ENCODE assay signal across 17 cellular contexts in the genomic region with DNA sequence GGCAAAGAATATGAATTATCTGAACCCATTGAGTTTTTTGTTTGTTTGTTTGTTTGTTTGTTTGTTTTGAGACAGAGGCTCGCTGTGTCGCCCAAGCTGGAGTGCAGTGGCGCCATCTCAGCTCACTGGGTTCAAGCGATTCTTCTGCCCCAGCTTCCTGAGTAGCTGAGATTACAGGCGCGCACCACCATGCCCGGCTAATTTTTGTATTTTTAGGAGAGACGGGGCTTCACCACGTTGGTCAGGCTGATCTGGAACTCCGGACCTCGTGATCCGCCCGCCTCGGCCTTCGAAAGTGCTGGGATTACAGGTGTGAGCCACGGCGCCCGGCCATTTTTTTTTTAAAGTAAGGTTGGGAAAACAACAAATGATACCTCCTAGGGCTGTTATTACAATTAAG. TPM values are rescaled to one million over a fixed set of nuclear protein-coding genes. Genes with fewer than 3 reads are reported as not detected.
DNase-seq lines count a peak whose midpoint lies in the region; ATAC-seq, FAIRE-seq and TF ChIP-seq lines count a peak whose summit lies in the region.
"Had no signal": no experiment of that assay in that cellular context is flagged by ENCODE, and none has a peak within 500 bp of the region (broad histone marks: within the 10 kb centered on the region; RNA-seq: fewer than 3 reads in every experiment).

No MANE protein-coding gene starts in this region.

- TF ChIP-seq POLR2A in GM12878 (IDR thresholded peaks at IDR 0.05; ENCODE audit: low read depth, low read length), result no peak

- no peak for TF ChIP-seq EP300 in GM12878 (IDR thresholded peaks at IDR 0.05; ENCODE audit: borderline replicate concordance in 1 of 2, control insufficient read depth in 1 of 2, low read depth in 2 of 2, low read length in 2 of 2)

- ATAC-seq in GM12878 (no peak), upper lobe of right lung (no peak), HG02852 (IDR thresholded peaks at IDR 0.05; ENCODE audit: unreplicated experiment) (no peak)
- no peak for ATAC-seq in naive thymus-derived CD4-positive, alpha-beta T cell
- no peak for ATAC-seq in naive thymus-derived CD8-positive, alpha-beta T cell

- peaks cover 21% of the 10 kb centered on the region for H3K23me2 ChIP-seq in H9 (ENCODE audit: insufficient read length, low read depth, low read length, poor library complexity, severe bottlenecking)

- H4K20me1 ChIP-seq in H9 (ENCODE audit: control insufficient read depth, insufficient read depth, insufficient read length) (no peaks in the 10 kb centered on the region), GM12878 (ENCODE audit: control insufficient read depth, insufficient read depth) (no peaks in the 10 kb centered on the region)

- CTCF ChIA-PET in GM12878 (lab: Yijun Ruan, JAX), result interaction anchor here (0.7 to 4.5 kb wide), 15 partner anchors 8 to 141 kb away, joined by 3 to 42 read pairs (median 4); no protein-coding TSS in a partner anchor
- CTCF ChIA-PET in naive thymus-derived CD4-positive, alpha-beta T cell (lab: Charles Lee), result no interaction called here

- H3K36me3 ChIP-seq in GM12878 (ENCODE audit: control insufficient read depth in 2 of 2, insufficient read depth in 2 of 2, low read length in 1 of 2), result no peaks in the 10 kb centered on the region
- H3K36me3 ChIP-seq in naive thymus-derived CD4-positive, alpha-beta T cell (ENCODE audit: control insufficient read depth in 2 of 3, insufficient read depth in 3 of 3, low read length in 3 of 3), result no peaks in the 10 kb centered on the region
- no peaks in the 10 kb centered on the region for H3K36me3 ChIP-seq in upper lobe of right lung
- H3K36me3 ChIP-seq: SJCRH30 had no signal

- H3K9me3 ChIP-seq in H9 (ENCODE audit: control insufficient read depth, low read depth, low read length), result no peaks in the 10 kb centered on the region
- no peaks in the 10 kb centered on the region for H3K9me3 ChIP-seq in GM12878 (replicated peaks; ENCODE audit: control insufficient read depth, insufficient read depth, low read length)
- no peaks in the 10 kb centered on the region for H3K9me3 ChIP-seq in naive thymus-derived CD4-positive, alpha-beta T cell (ENCODE audit: control insufficient read depth in 2 of 3, low read length in 3 of 3)
- no peaks in the 10 kb centered on the region for H3K9me3 ChIP-seq in upper lobe of right lung
- H3K9me3 ChIP-seq: BE2C, SJCRH30 had no signal

- H3K4me2 ChIP-seq in H9 (ENCODE audit: insufficient read depth, insufficient read length, low read length), result no peak overlapping the region
- no peak overlapping the region; the same call in 1 of the 2 replicates for H3K4me2 ChIP-seq in GM12878 (ENCODE audit: control insufficient read depth, insufficient read depth)

- no peak overlapping the region for H3K14ac ChIP-seq in H9 (ENCODE audit: insufficient read depth, low read length)

- H3K36me3 Mint-ChIP-seq in CD14-positive monocyte (no peaks in the 10 kb centered on the region), H9 (ENCODE audit: insufficient read depth in 1 of 3, low read depth in 3 of 3) (no peaks in the 10 kb centered on the region)
- peaks cover 0 to 5% (median 0%) of the 10 kb centered on the region in 5 donors for H3K36me3 Mint-ChIP-seq in naive thymus-derived CD4-positive, alpha-beta T cell
- no peaks in the 10 kb centered on the region for H3K36me3 Mint-ChIP-seq in naive thymus-derived CD8-positive, alpha-beta T cell

- H3K23ac ChIP-seq in H9 (ENCODE audit: insufficient read length, low read depth, low read length), result no peak overlapping the region

- no peak overlapping the region for H2BK120ac ChIP-seq in H9 (ENCODE audit: low read depth, low read length, poor library complexity, severe bottlenecking)

- no peak overlapping the region for H3K4me3 Mint-ChIP-seq in CD14-positive monocyte
- H3K4me3 Mint-ChIP-seq in H9, result peak overlapping the region; percentile 77 to 88; a peak in 2 of 5 replicates
- H3K4me3 Mint-ChIP-seq in naive thymus-derived CD4-positive, alpha-beta T cell, result peak overlapping the region in 7 of 10 donors; percentile 20 to 80 (median 49)
- peak overlapping the region in 1 of 10 donors; percentile 39 for H3K4me3 Mint-ChIP-seq in naive thymus-derived CD8-positive, alpha-beta T cell

- no peak overlapping the region for H2AFZ ChIP-seq in H9 (ENCODE audit: low read length)
- no peak overlapping the region for H2AFZ ChIP-seq in GM12878 (ENCODE audit: control insufficient read depth, low read depth, low read length)

- POLR2A ChIA-PET in GM12878 (lab: Charles Lee), result interaction anchor here (0.7 to 5.3 kb wide), 11 partner anchors 9 to 176 kb away, joined by 3 to 43 read pairs (median 6); a partner anchor contains a TSS
- POLR2A ChIA-PET in naive thymus-derived CD4-positive, alpha-beta T cell (lab: Charles Lee), result no interaction called here
- POLR2A ChIA-PET in naive thymus-derived CD8-positive, alpha-beta T cell (lab: Charles Lee), result no interaction called here

- H4K8ac ChIP-seq in H9 (replicated peaks; ENCODE audit: insufficient read length, low read depth, low read length), result no peak overlapping the region

- H3T11ph ChIP-seq in H9 (ENCODE audit: low read length), result no peak overlapping the region

- no peak overlapping the region for H4K91ac ChIP-seq in H9 (ENCODE audit: insufficient read length, low read depth, low read length)

- in situ Hi-C loops in GM12878 (cut with MboI), result no loop called here

- no peak for FAIRE-seq in GM12878 (lab: Jason Lieb, UNC)
- FAIRE-seq: A204.1 had no signal

- RAD21 ChIA-PET in GM12878 (lab: Charles Lee; ENCODE audit: unreplicated experiment), result interaction anchor here (1.0 to 7.4 kb wide), 19 partner anchors 10 to 129 kb away, joined by 3 to 48 read pairs (median 5); no protein-coding TSS in a partner anchor

- no peak overlapping the region for H3K27ac ChIP-seq in H9 (ENCODE audit: insufficient read length, low read depth, low read length)
- no peak overlapping the region; the same call in 1 of the 2 replicates for H3K27ac ChIP-seq in GM12878 (ENCODE audit: control insufficient read depth, insufficient read depth)
- no peak overlapping the region for H3K27ac ChIP-seq in naive thymus-derived CD4-positive, alpha-beta T cell (ENCODE audit: low read depth, low read length)
- no peak overlapping the region for H3K27ac ChIP-seq in upper lobe of right lung
- H3K27ac ChIP-seq: PC-9 had no signal

- H3K4me3 ChIP-seq in GM12878 (peak overlapping the region; percentile 80; the same call in 1 of the 2 replicates), upper lobe of right lung (no peak overlapping the region)
- no peak overlapping the region for H3K4me3 ChIP-seq in naive thymus-derived CD4-positive, alpha-beta T cell (ENCODE audit: low read length)

- BruUV-seq in GM12878 (replicated peaks; lab: Mats Ljungman, UMichigan), result no TSS peak

- H3K27me3 ChIP-seq in H9 (ENCODE audit: insufficient read depth, low read length) (peaks cover 10% of the 10 kb centered on the region; the same call in 1 of the 2 replicates), GM12878 (replicated peaks in 1 of 2; ENCODE audit: control insufficient read depth in 2 of 2, insufficient read depth in 2 of 2, low read length in 1 of 2) (no peaks in the 10 kb centered on the region), upper lobe of right lung (no peaks in the 10 kb centered on the region)
- H3K27me3 ChIP-seq in naive thymus-derived CD4-positive, alpha-beta T cell (ENCODE audit: control insufficient read depth in 2 of 2, insufficient read depth in 2 of 2, low read length in 2 of 2), result peaks cover 6% of the 10 kb centered on the region in 2 donors
- H3K27me3 ChIP-seq: BE2C, SJCRH30 had no signal

- no peak overlapping the region for H2BK15ac ChIP-seq in H9 (ENCODE audit: low read depth, low read length)

- H3K9ac ChIP-seq in H9 (ENCODE audit: extremely low read depth, insufficient read length, low read length), result no peak overlapping the region
- no peak overlapping the region for H3K9ac ChIP-seq in GM12878 (ENCODE audit: control insufficient read depth, insufficient read depth, low read length)

- H2AK5ac ChIP-seq in H9 (ENCODE audit: insufficient read length, low read length), result no peak overlapping the region

- no peak overlapping the region for H3K4ac ChIP-seq in H9 (ENCODE audit: low read depth, low read length)

- H3K79me2 ChIP-seq in H9 (ENCODE audit: insufficient read depth, low read length) (no peaks in the 10 kb centered on the region), GM12878 (ENCODE audit: control insufficient read depth, insufficient read depth, low read length) (peaks cover 33% of the 10 kb centered on the region)

- no peak overlapping the region for H2BK5ac ChIP-seq in H9 (ENCODE audit: insufficient read length, low read length)

- H2BK12ac ChIP-seq in H9 (ENCODE audit: insufficient read length, low read depth, low read length), result no peak overlapping the region

- DNase-seq in CD14-positive monocyte (ENCODE audit: low spot score) (no peak), H9 (no peak), GM12878 (ENCODE audit: low read depth, low spot score) (no peak), upper lobe of right lung (no peak), COR-L47 (lab: John Stamatoyannopoulos, UW) (no peak)
- no peak for DNase-seq in naive thymus-derived CD4-positive, alpha-beta T cell
- no peak for DNase-seq in naive thymus-derived CD8-positive, alpha-beta T cell
- DNase-seq: BE2C; Calu3; CD4-positive, alpha-beta T cell; NCI-H1694 treated with DMSO at 0.1 percent for 48 hours; NCI-H2107; NCI-H2227 treated with DMSO at 0.1 percent for 48 hours; PC-9; SJCRH30 had no signal

- H4K5ac ChIP-seq in H9 (ENCODE audit: insufficient read length, low read depth, low read length), result no peak overlapping the region

- H2BK20ac ChIP-seq in H9 (ENCODE audit: low read depth, low read length, poor library complexity, severe bottlenecking), result no peak overlapping the region

- no CpG with 5 or more reads among the region's 18 CpGs for WGBS in H9 (ENCODE audit: extremely low coverage, insufficient read length, low lambda C conversion rate)
- WGBS in GM12878 (ENCODE audit: insufficient coverage, insufficient replicate concordance, low lambda C conversion rate, missing lambda C conversion rate), result 92% methylated on average over 18 of the region's 18 CpGs

- TF ChIP-seq CTCF in CD14-positive monocyte (IDR thresholded peaks at IDR 0.05), result no peak
- TF ChIP-seq CTCF in H9 (conservative IDR thresholded peaks at IDR 0.05), result no peak
- no peak for TF ChIP-seq CTCF in GM12878 (IDR thresholded peaks at IDR 0.05 in 2 of 3, conservative IDR thresholded peaks at IDR 0.05 in 1 of 3; ENCODE audit: control insufficient read depth in 2 of 3, extremely low read depth in 1 of 3, insufficient read depth in 1 of 3, low read depth in 3 of 3, low read length in 3 of 3)
- no peak for TF ChIP-seq CTCF in upper lobe of right lung (IDR thresholded peaks at IDR 0.05)

- H3K4me1 Mint-ChIP-seq in CD14-positive monocyte (peaks cover 38% of the 10 kb centered on the region), H9 (peaks cover 23 to 36% of the 10 kb centered on the region in 2 experiments)
- H3K4me1 Mint-ChIP-seq in naive thymus-derived CD4-positive, alpha-beta T cell, result peaks cover 0 to 20% (median 17%) of the 10 kb centered on the region in 7 donors
- H3K4me1 Mint-ChIP-seq in naive thymus-derived CD8-positive, alpha-beta T cell, result peaks cover 7 to 23% (median 16%) of the 10 kb centered on the region in 4 donors

- H3K27ac Mint-ChIP-seq in CD14-positive monocyte, result peak overlapping the region in 5 of 7 donors; percentile 52 to 87 (median 77)
- no peak overlapping the region for H3K27ac Mint-ChIP-seq in H9
- no peak overlapping the region for H3K27ac Mint-ChIP-seq in naive thymus-derived CD4-positive, alpha-beta T cell
- no peak overlapping the region for H3K27ac Mint-ChIP-seq in naive thymus-derived CD8-positive, alpha-beta T cell
- H3K27ac Mint-ChIP-seq: CD4-positive, alpha-beta T cell had no signal

- H3K18ac ChIP-seq in H9 (ENCODE audit: insufficient read length, low read depth, low read length), result no peak overlapping the region

- H3K4me1 ChIP-seq in H9 (ENCODE audit: insufficient read depth, low read length) (no peaks in the 10 kb centered on the region), GM12878 (ENCODE audit: control insufficient read depth, insufficient read depth, low read length) (no peaks in the 10 kb centered on the region), upper lobe of right lung (peaks cover 9% of the 10 kb centered on the region)
- peaks cover 0 to 5% of the 10 kb centered on the region in 2 donors for H3K4me1 ChIP-seq in naive thymus-derived CD4-positive, alpha-beta T cell (ENCODE audit: control insufficient read depth in 2 of 2, insufficient read depth in 2 of 2, low read length in 2 of 2)
- H3K4me1 ChIP-seq: SJCRH30 had no signal

- intact Hi-C loops in CD14-positive monocyte (cut with micrococcal nuclease), result loop anchor here (5.0 kb wide), 2 partner anchors 36 to 46 kb away; no protein-coding TSS in a partner anchor
- intact Hi-C loops in GM12878 (cut with micrococcal nuclease; ENCODE audit: unreplicated experiment), result loop anchor here (5.0 kb wide), 2 partner anchors 41 to 199 kb away; a partner anchor contains a TSS
- intact Hi-C loops in naive thymus-derived CD4-positive, alpha-beta T cell (cut with micrococcal nuclease), result no loop called here
- intact Hi-C loops in upper lobe of right lung (cut with DNase I), result no loop called here

- H3K79me1 ChIP-seq in H9 (ENCODE audit: insufficient read depth, low read depth, low read length, poor library complexity, severe bottlenecking), result no peaks in the 10 kb centered on the region

- no peak for TF ChIP-seq RAD21 in GM12878 (IDR thresholded peaks at IDR 0.05; ENCODE audit: insufficient read depth, low read depth, low read length)

- H3K27me3 Mint-ChIP-seq in CD14-positive monocyte (ENCODE audit: low read depth in 3 of 3) (peaks cover 0 to 12% (median 10%) of the 10 kb centered on the region in 3 donors), H9 (ENCODE audit: low read depth) (peaks cover 48% of the 10 kb centered on the region)
- H3K27me3 Mint-ChIP-seq in naive thymus-derived CD4-positive, alpha-beta T cell, result peaks cover 31 to 74% (median 52%) of the 10 kb centered on the region in 5 donors
- H3K27me3 Mint-ChIP-seq in naive thymus-derived CD8-positive, alpha-beta T cell, result peaks cover 34 to 67% (median 50%) of the 10 kb centered on the region in 5 donors

- no peaks in the 10 kb centered on the region for H3K9me3 Mint-ChIP-seq in CD14-positive monocyte
- no peaks in the 10 kb centered on the region; a peak in 1 of 5 replicates for H3K9me3 Mint-ChIP-seq in H9
- peaks cover 0 to 2% (median 0%) of the 10 kb centered on the region in 11 donors for H3K9me3 Mint-ChIP-seq in naive thymus-derived CD4-positive, alpha-beta T cell
- H3K9me3 Mint-ChIP-seq in naive thymus-derived CD8-positive, alpha-beta T cell, result peaks cover 0 to 1% (median 0%) of the 10 kb centered on the region in 9 donors
- H3K9me3 Mint-ChIP-seq: CD4-positive, alpha-beta T cell had no signal

- H3K56ac ChIP-seq in H9 (ENCODE audit: insufficient read length, low read depth, low read length), result no peak overlapping the region

- SMC1A ChIA-PET in GM12878 (lab: Charles Lee; ENCODE audit: uncharacterized antibody, unreplicated experiment), result interaction anchor here (0.7 to 6.2 kb wide), 26 partner anchors 9 to 169 kb away, joined by 3 to 44 read pairs (median 5); a partner anchor contains a TSS

RNA-seq across cellular contexts. Expression of a gene that starts 32.0 kb away (rescaled TPM):
- 10 to 100 TPM; 21.0 to 22.8 TPM for polyA plus RNA-seq in CD14-positive monocyte
- total RNA-seq in H9 (2021), result 4.7 and 6.4 TPM in 2 replicates
- total RNA-seq in GM12878 (2013; cell fraction: nucleolus; rRNA removed), result 172 and 176 TPM in 2 replicates
- total RNA-seq in GM12878 (2014; rRNA removed), result 35.4 and 43.9 TPM in 2 replicates
- 38.6 and 39.2 TPM in 2 replicates for total RNA-seq in GM12878 (2014; rRNA removed; fragmentation: Illumina TruSeq; extraction: Trizol)
- total RNA-seq in GM12878 (2021), result 36.2 TPM in 2 replicates
- polyA plus RNA-seq in GM12878 (2011; ENCODE audit: low read depth), result 3.2 TPM
- 20.2 and 31.3 TPM in 2 replicates for polyA plus RNA-seq in GM12878 (2011; rRNA removed)
- polyA plus RNA-seq in GM12878 (2011; cell fraction: cytosol; rRNA removed), result 6.9 and 9.8 TPM in 2 replicates
- 21.4 and 27.9 TPM in 2 replicates for polyA plus RNA-seq in GM12878 (2011; cell fraction: nucleus; rRNA removed)
- polyA plus RNA-seq in GM12878 (2012), result 6.3 and 11.1 TPM in 2 replicates
- polyA plus RNA-seq in GM12878 (2014; fragmentation: Illumina TruSeq; extraction: Trizol), result 38.8 and 58.0 TPM in 2 replicates
- 10 to 100 TPM; 19.5 to 31.4 TPM for polyA plus RNA-seq in GM12878 (2014; fragmentation: Nextera tagmentation; extraction: Ambion mirVana)
- polyA plus RNA-seq in GM12878 (2014; rRNA removed), result 32.4 and 41.2 TPM in 2 replicates
- polyA plus RNA-seq in GM12878 (2016; fragmentation: Nextera tagmentation; extraction: Ambion mirVana), result 10 to 100 TPM; 38.8 to 40.4 TPM
- 10.3 and 13.2 TPM in 2 replicates for polyA minus RNA-seq in GM12878 (2011; rRNA and poly(A)+ RNA removed)
- 7.8 and 8.3 TPM in 2 replicates for polyA minus RNA-seq in GM12878 (2011; cell fraction: cytosol; rRNA and poly(A)+ RNA removed)
- polyA minus RNA-seq in GM12878 (2011; cell fraction: nucleus; rRNA and poly(A)+ RNA removed), result 25.9 and 40.0 TPM in 2 replicates
- total RNA-seq in naive thymus-derived CD4-positive, alpha-beta T cell, result 10 to 100 TPM in 1 of 5 experiments, 1 to 10 TPM in 1, under 1 TPM in 2, not detected in 1; 0.62 to 13.5 (median 1.2) TPM
- under 1 TPM in 1 of 2 donors, not detected in 1; 0.47 TPM for polyA plus RNA-seq in naive thymus-derived CD4-positive, alpha-beta T cell
- total RNA-seq in naive thymus-derived CD8-positive, alpha-beta T cell, result not detected
- polyA plus RNA-seq in naive thymus-derived CD8-positive, alpha-beta T cell, result not detected
- total RNA-seq in upper lobe of right lung, result 29.4 TPM

Comparison
In these comparisons a context has a peak if more than half of its experiments do, and no peak if none do; other contexts are left out.
1. H3K27ac Mint-ChIP-seq: peak in CD14-positive monocyte (5 of 7); none in H9 (0 of 3), naive thymus-derived CD4-positive, alpha-beta T cell (0 of 9) and naive thymus-derived CD8-positive, alpha-beta T cell (0 of 10).
2. H3K4me3 Mint-ChIP-seq: peak in H9 (2 of 2) and naive thymus-derived CD4-positive, alpha-beta T cell (7 of 10); none in CD14-positive monocyte (0 of 2).
3. intact Hi-C loops: an anchor here in CD14-positive monocyte (5.0 kb wide) and GM12878 (5.0 kb wide); none called in naive thymus-derived CD4-positive, alpha-beta T cell and upper lobe of right lung.